10 cellular contexts compared by ENCODE assay signal in genomic region chr12:104699489-104700194, GRCh38.
A peak's percentile ranks its signal among the peaks of the same experiment; 100 is the strongest.
DNase-seq lines count a peak whose midpoint lies in the region; ATAC-seq and TF ChIP-seq lines count a peak whose summit lies in the region.
"Had no signal": no experiment of that assay in that cellular context is flagged by ENCODE, and none has a peak within 500 bp of the region (broad histone marks: within the 10 kb centered on the region; RNA-seq: fewer than 3 reads in every experiment).

No MANE protein-coding gene starts in this region.

- no peak overlapping the region for H3K4me3 Mint-ChIP-seq in chondrocyte (ENCODE audit: unreplicated experiment)

- no peaks in the 10 kb centered on the region for H3K9me3 Mint-ChIP-seq in chondrocyte (ENCODE audit: low read depth)

- POLR2A ChIA-PET in RWPE1 (lab: Yijun Ruan, JAX; ENCODE audit: low non-redundant PET), result no interaction called here

- no peak overlapping the region for H3K4me3 ChIP-seq in GM06990 (replicated peaks; ENCODE audit: low read depth, low read length)
- H3K4me3 ChIP-seq in brain microvascular endothelial cell (ENCODE audit: low read depth, low read length), result no peak overlapping the region

- H3K27ac ChIP-seq in brain microvascular endothelial cell (no peak overlapping the region), RWPE1 (no peak overlapping the region)
- H3K27ac ChIP-seq: KMS-11 had no signal

- in situ Hi-C loops in brain microvascular endothelial cell (cut with HindIII; ENCODE audit: low pct_ligation_motif_present, low sequenced_read_pairs), result no loop called here

- DNase-seq in GM06990 (ENCODE audit: extremely low read depth, insufficient read length) (peak; percentile 50), chondrocyte (ENCODE audit: low spot score) (no peak), kidney tubule cell (ENCODE audit: low spot score) (no peak), brain microvascular endothelial cell (no peak), COLO668 (lab: John Stamatoyannopoulos, UW; ENCODE audit: unreplicated experiment) (no peak), RWPE1 (ENCODE audit: low spot score) (no peak)
- DNase-seq: cerebellar nuclear complex had no signal

- no peaks in the 10 kb centered on the region for H3K27me3 Mint-ChIP-seq in chondrocyte (ENCODE audit: low read depth)

- ATAC-seq in GM19328 (IDR thresholded peaks at IDR 0.05; ENCODE audit: unreplicated experiment) (peak; percentile 47), HG03139 (IDR thresholded peaks at IDR 0.05; ENCODE audit: unreplicated experiment) (peak; percentile 44)

- TF ChIP-seq CTCF in GM06990 (IDR thresholded peaks at IDR 0.05; ENCODE audit: insufficient read depth, low read length, poor library complexity, severe bottlenecking) (no peak), chondrocyte (IDR thresholded peaks at IDR 0.05) (no peak), brain microvascular endothelial cell (IDR thresholded peaks at IDR 0.05; ENCODE audit: low read depth, low read length, missing control alignments) (no peak), RWPE1 (conservative IDR thresholded peaks at IDR 0.05; ENCODE audit: low read depth) (no peak)

- CTCF ChIA-PET in RWPE1 (lab: Yijun Ruan, JAX), result interaction anchor here (0.6 kb wide), 1 partner anchor 66 kb away, joined by 4 read pairs; no protein-coding TSS in a partner anchor

- H3K27me3 ChIP-seq in GM06990 (replicated peaks; ENCODE audit: control insufficient read depth, insufficient read depth, low read length) (no peaks in the 10 kb centered on the region), brain microvascular endothelial cell (replicated peaks) (no peaks in the 10 kb centered on the region)

- H3K36me3 ChIP-seq in GM06990 (ENCODE audit: control insufficient read depth, insufficient read depth, low read length), result peaks cover 6% of the 10 kb centered on the region
- peaks cover 4% of the 10 kb centered on the region for H3K36me3 ChIP-seq in brain microvascular endothelial cell (replicated peaks)

- H3K27ac Mint-ChIP-seq in chondrocyte (ENCODE audit: unreplicated experiment), result peak overlapping the region; percentile 47

- no peaks in the 10 kb centered on the region for H3K36me3 Mint-ChIP-seq in chondrocyte (ENCODE audit: low read depth)

- peaks cover 24% of the 10 kb centered on the region for H3K4me1 Mint-ChIP-seq in chondrocyte (ENCODE audit: low read depth)
